In genomic region chr20:45902199-45902701, GRCh38 we compare ENCODE assay signal across 20 cellular contexts. TPM values are rescaled to one million over a fixed set of nuclear protein-coding genes. Genes with fewer than 3 reads are reported as not detected.
A peak's percentile ranks its signal among the peaks of the same experiment; 100 is the strongest.
DNase-seq lines count a peak whose midpoint lies in the region; TF ChIP-seq lines count a peak whose summit lies in the region.
"Had no signal": no experiment of that assay in that cellular context is flagged by ENCODE, and none has a peak within 500 bp of the region (broad histone marks: within the 10 kb centered on the region; RNA-seq: fewer than 3 reads in every experiment).

No MANE protein-coding gene starts in this region.

- H3K27ac Mint-ChIP-seq in activated naive CD4-positive, alpha-beta T cell treated with anti-CD3 and anti-CD28 coated beads, Interleukin-2, amount 10 ng/mL, durations not matched to agents 7 days and 5 days: peak overlapping the region; percentile 14
- H3K27ac Mint-ChIP-seq: CD4-positive, alpha-beta memory T cell; T-cell had no signal

- H3K4me1 Mint-ChIP-seq in activated naive CD4-positive, alpha-beta T cell treated with anti-CD3 and anti-CD28 coated beads, Interleukin-2, amount 10 ng/mL, durations not matched to agents 7 days and 5 days: no peaks in the 10 kb centered on the region
- H3K4me1 Mint-ChIP-seq: T-cell had no signal

- no peak overlapping the region for H3K18ac ChIP-seq in mesenchymal stem cell (ENCODE audit: low read depth in 1 of 2, low read length in 2 of 2)

- H2BK5ac ChIP-seq in mesenchymal stem cell (ENCODE audit: low read depth, low read length, poor library complexity, severe bottlenecking): no peak overlapping the region

- peak overlapping the region; percentile 14 for H4K91ac ChIP-seq in mesenchymal stem cell (ENCODE audit: low read length)

- no peak overlapping the region for H2AFZ ChIP-seq in mesenchymal stem cell (ENCODE audit: low read depth, low read length)

- CTCF ChIA-PET in activated naive CD4-positive, alpha-beta T cell treated with anti-CD3 and anti-CD28 coated beads, Interleukin-2, amount 10 ng/mL, durations not matched to agents 7 days and 5 days (lab: Charles Lee): no interaction called here

- H3K36me3 ChIP-seq in adrenal gland (replicated peaks in 1 of 2) (peaks cover 0 to 93% of the 10 kb centered on the region in 2 donors), mesenchymal stem cell (ENCODE audit: control insufficient read depth in 1 of 2, insufficient read depth in 2 of 2, low read depth in 1 of 2, low read length in 2 of 2) (peaks cover 58 to 67% of the 10 kb centered on the region in 2 experiments)

- H3K36me3 Mint-ChIP-seq in activated naive CD4-positive, alpha-beta T cell treated with anti-CD3 and anti-CD28 coated beads, Interleukin-2, amount 10 ng/mL, durations not matched to agents 7 days and 5 days: peaks cover 3% of the 10 kb centered on the region
- H3K36me3 Mint-ChIP-seq: IgD-negative memory B cell had no signal

- WGBS in adrenal gland, 4 donors: 83 to 94% (median 92%) methylated on average over 4 to 14 of the region's 14 CpGs
- WGBS in mesenchymal stem cell: 97% methylated on average over 13 of the region's 14 CpGs

- H3K27me3 ChIP-seq in adrenal gland: no peaks in the 10 kb centered on the region
- H3K27me3 ChIP-seq in mesenchymal stem cell (ENCODE audit: control insufficient read depth in 1 of 2, insufficient read depth in 1 of 2, low read length in 2 of 2): no peaks in the 10 kb centered on the region
- H3K27me3 ChIP-seq: SJSA1 had no signal

- intact Hi-C loops in adrenal gland (cut with DNase I): no loop called here

- no peak overlapping the region for H2BK15ac ChIP-seq in mesenchymal stem cell (ENCODE audit: low read depth, poor library complexity, severe bottlenecking)

- no peak overlapping the region for H2BK12ac ChIP-seq in mesenchymal stem cell (ENCODE audit: low read length in 2 of 2)

- TF ChIP-seq CTCF in adrenal gland (IDR thresholded peaks at IDR 0.05) (no peak), coronary artery (IDR thresholded peaks at IDR 0.05) (no peak)

- H3K9me3 ChIP-seq in adrenal gland (replicated peaks in 1 of 3) (no peaks in the 10 kb centered on the region), mesenchymal stem cell (ENCODE audit: control insufficient read depth, low read length) (no peaks in the 10 kb centered on the region)
- H3K9me3 ChIP-seq: SJSA1 had no signal

- H3K79me1 ChIP-seq in mesenchymal stem cell (replicated peaks; ENCODE audit: low read length, poor library complexity, severe bottlenecking): peaks cover 2% of the 10 kb centered on the region

- DNase-seq in activated naive CD4-positive, alpha-beta T cell treated with anti-CD3 and anti-CD28 coated beads, Interleukin-2, amount 10 ng/mL, durations not matched to agents 7 days and 5 days: no peak
- DNase-seq in activated naive CD4-positive, alpha-beta T cell (lab: John Stamatoyannopoulos, UW): no peak
- DNase-seq in adrenal gland (no peak), mesenchymal stem cell (no peak), coronary artery (ENCODE audit: low spot score) (no peak), GM03348 (ENCODE audit: low spot score) (no peak), inferior parietal cortex (ENCODE audit: extremely low spot score) (no peak)
- DNase-seq: C1 segment of cervical spinal cord; CD4-positive, alpha-beta memory T cell; COR-L47; NCI-H1417 treated with DMSO at 0.1 percent for 48 hours; NCI-H187 treated with DMSO at 0.1 percent for 48 hours; NCI-H446; NCI-H524 treated with DMSO at 0.1 percent for 48 hours; NCI-H774; Right ventricle myocardium superior; RPMI8226; T-cell had no signal

- no peak overlapping the region for H2AK5ac ChIP-seq in mesenchymal stem cell (ENCODE audit: low read length, severe bottlenecking)

- H3K4me3 ChIP-seq in adrenal gland (no peak overlapping the region), mesenchymal stem cell (ENCODE audit: insufficient read depth in 1 of 2, low read depth in 1 of 2, low read length in 2 of 2) (no peak overlapping the region), coronary artery (no peak overlapping the region)
- H3K4me3 ChIP-seq: SJSA1 had no signal

- no peak overlapping the region for H3K23ac ChIP-seq in mesenchymal stem cell (ENCODE audit: low read length in 2 of 2)

- H3K4ac ChIP-seq in mesenchymal stem cell (ENCODE audit: low read depth in 1 of 2, low read length in 2 of 2): no peak overlapping the region

- no peak overlapping the region for H4K8ac ChIP-seq in mesenchymal stem cell (ENCODE audit: low read length)

- H3K4me2 ChIP-seq in mesenchymal stem cell (ENCODE audit: low read length, poor library complexity, severe bottlenecking): no peak overlapping the region

- H3K27me3 Mint-ChIP-seq in activated naive CD4-positive, alpha-beta T cell treated with anti-CD3 and anti-CD28 coated beads, Interleukin-2, amount 10 ng/mL, durations not matched to agents 7 days and 5 days: peaks cover 6% of the 10 kb centered on the region
- H3K27me3 Mint-ChIP-seq: CD4-positive, alpha-beta memory T cell; IgD-negative memory B cell; T-cell had no signal

- peak in 1 of 2 donors; percentile 11 for TF ChIP-seq POLR2A in adrenal gland (IDR thresholded peaks at IDR 0.05)

- peaks cover 8 to 16% of the 10 kb centered on the region in 2 donors for H3K4me1 ChIP-seq in adrenal gland (replicated peaks in 1 of 2)
- peaks cover 8% of the 10 kb centered on the region for H3K4me1 ChIP-seq in mesenchymal stem cell (ENCODE audit: control insufficient read depth, insufficient read depth, low read depth, low read length)

- H3K9ac ChIP-seq in mesenchymal stem cell (ENCODE audit: low read length): no peak overlapping the region

- no peak overlapping the region for H3K4me3 Mint-ChIP-seq in activated naive CD4-positive, alpha-beta T cell treated with anti-CD3 and anti-CD28 coated beads, Interleukin-2, amount 10 ng/mL, durations not matched to agents 7 days and 5 days
- H3K4me3 Mint-ChIP-seq: CD4-positive, alpha-beta memory T cell; T-cell had no signal

- H2BK120ac ChIP-seq in mesenchymal stem cell (ENCODE audit: low read depth, low read length): no peak overlapping the region

- H3K14ac ChIP-seq in mesenchymal stem cell (ENCODE audit: low read length in 2 of 2): no peak overlapping the region

- H3K27ac ChIP-seq in adrenal gland: peak overlapping the region in 3 of 5 donors; percentile 6 to 63 (median 47)
- H3K27ac ChIP-seq in mesenchymal stem cell (ENCODE audit: low read length, poor library complexity, severe bottlenecking): no peak overlapping the region
- H3K27ac ChIP-seq in coronary artery: no peak overlapping the region
- H3K27ac ChIP-seq: SJSA1 had no signal

- H3K9me3 Mint-ChIP-seq in activated naive CD4-positive, alpha-beta T cell treated with anti-CD3 and anti-CD28 coated beads, Interleukin-2, amount 10 ng/mL, durations not matched to agents 7 days and 5 days: no peaks in the 10 kb centered on the region
- H3K9me3 Mint-ChIP-seq: CD4-positive, alpha-beta memory T cell; IgD-negative memory B cell; T-cell had no signal

RNA-seq across cellular contexts. Expression of gene PLTP, which starts 9.7 kb away (rescaled TPM):
- total RNA-seq in adrenal gland: 1,000 to 10,000 TPM in 2 of 8 donors, 100 to 1,000 TPM in 6; 225 to 1,158 (median 552) TPM
- polyA plus RNA-seq in adrenal gland: 100 to 1,000 TPM; 126 to 366 (median 157) TPM
- polyA plus RNA-seq in mesenchymal stem cell (2013, experiment 1 of 2): 175 TPM
- 164 TPM for polyA plus RNA-seq in mesenchymal stem cell (2013, experiment 2 of 2)

RNA-seq across cellular contexts. Expression of gene CTSA, which starts 11.1 kb away (rescaled TPM):
- 100 to 1,000 TPM; 306 to 776 (median 549) TPM for total RNA-seq in adrenal gland
- 100 to 1,000 TPM; 517 to 854 (median 731) TPM for polyA plus RNA-seq in adrenal gland
- 373 TPM for polyA plus RNA-seq in mesenchymal stem cell (2013, experiment 1 of 2)
- 366 TPM for polyA plus RNA-seq in mesenchymal stem cell (2013, experiment 2 of 2)

RNA-seq across cellular contexts. Expression of gene NEURL2, which starts 11.2 kb away (rescaled TPM):
- total RNA-seq in adrenal gland: 10 to 100 TPM in 6 of 8 donors, 1 to 10 TPM in 2; 6.0 to 36.4 (median 16.0) TPM
- polyA plus RNA-seq in adrenal gland: 10 to 100 TPM in 1 of 3 donors, 1 to 10 TPM in 2; 1.0 to 19.1 (median 7.2) TPM
- 4.3 TPM for polyA plus RNA-seq in mesenchymal stem cell (2013, experiment 1 of 2)
- 3.6 TPM for polyA plus RNA-seq in mesenchymal stem cell (2013, experiment 2 of 2)

RNA-seq across cellular contexts. Expression of gene SPATA25, which starts 14.8 kb away (rescaled TPM):
- 10 to 100 TPM in 1 of 8 donors, 1 to 10 TPM in 5, under 1 TPM in 1, not detected in 1; 0.35 to 12.5 (median 2.9) TPM for total RNA-seq in adrenal gland
- polyA plus RNA-seq in adrenal gland: 1 to 10 TPM in 1 of 3 donors, under 1 TPM in 2; 0.29 to 3.5 (median 0.57) TPM
- polyA plus RNA-seq in mesenchymal stem cell (2013, experiment 1 of 2): 0.39 TPM
- 0.38 TPM for polyA plus RNA-seq in mesenchymal stem cell (2013, experiment 2 of 2)
- polyA plus RNA-seq: IgD-negative memory B cell had no signal

RNA-seq across cellular contexts. Expression of gene ZSWIM1, which starts 21.2 kb away (rescaled TPM):
- 10 to 100 TPM; 15.9 to 22.1 (median 19.9) TPM for total RNA-seq in adrenal gland
- polyA plus RNA-seq in adrenal gland: 10 to 100 TPM in 1 of 3 donors, 1 to 10 TPM in 2; 4.2 to 19.2 (median 5.6) TPM
- 8.7 TPM for polyA plus RNA-seq in mesenchymal stem cell (2013, experiment 1 of 2)
- 9.0 TPM for polyA plus RNA-seq in mesenchymal stem cell (2013, experiment 2 of 2)

Comparison
In these comparisons a context has a peak if more than half of its experiments do, and no peak if none do; other contexts are left out.
1. H3K27ac ChIP-seq: peak in adrenal gland (3 of 5); none in mesenchymal stem cell (single experiment) and coronary artery (0 of 2).